1 cellular context compared by ENCODE assay signal in genomic region chr6:43496370-43497128, GRCh38.
TF ChIP-seq lines count a peak whose summit lies in the region.

No MANE protein-coding gene starts in this region.

TF ChIP-seq in K562, 482 proteins besides CTCF, POLR2A, EP300 and RAD21 (continued from another document and continues in another):
- no peak for TF ChIP-seq FOXP4 (CRISPR knock-in tag; IDR thresholded peaks at IDR 0.05; ENCODE audit: borderline replicate concordance)
- TF ChIP-seq ZNF24 (IDR thresholded peaks at IDR 0.05): no peak
- 0 out of 2 replicates have a peak, but pooled peaks have one; percentile 25 for TF ChIP-seq XRCC5 (IDR thresholded peaks at IDR 0.05; ENCODE audit: low read depth, low read length)
- TF ChIP-seq ZNF277 (CRISPR knock-in tag; IDR thresholded peaks at IDR 0.05; ENCODE audit: borderline replicate concordance): no peak
- TF ChIP-seq ZNF311 (CRISPR knock-in tag; IDR thresholded peaks at IDR 0.05): no peak
- no peak for TF ChIP-seq HDAC6 (IDR thresholded peaks at IDR 0.05; ENCODE audit: low read depth, low read length)
- TF ChIP-seq ZNF184 (CRISPR knock-in tag; IDR thresholded peaks at IDR 0.05): no peak
- TF ChIP-seq ZNF174 (CRISPR knock-in tag; IDR thresholded peaks at IDR 0.05): no peak
- no peak for TF ChIP-seq SPI1 (IDR thresholded peaks at IDR 0.05; ENCODE audit: borderline replicate concordance, low read depth, low read length)
- TF ChIP-seq NFXL1 (CRISPR knock-in tag; IDR thresholded peaks at IDR 0.05): no peak
- no peak for TF ChIP-seq E2F5 (CRISPR knock-in tag; IDR thresholded peaks at IDR 0.05)
- TF ChIP-seq ZNF586 (CRISPR knock-in tag; conservative IDR thresholded peaks at IDR 0.05): no peak
- no peak for TF ChIP-seq CTCFL (IDR thresholded peaks at IDR 0.05; ENCODE audit: borderline replicate concordance, insufficient read depth, low read depth, low read length, poor library complexity, severe bottlenecking)
- no peak for TF ChIP-seq ZNF780A (CRISPR knock-in tag; IDR thresholded peaks at IDR 0.05)
- peak; percentile 6; the same call in 1 of the 2 replicates for TF ChIP-seq JUND (IDR thresholded peaks at IDR 0.05; ENCODE audit: borderline replicate concordance, low read depth, low read length)
- TF ChIP-seq JUND (tag; IDR thresholded peaks at IDR 0.05; ENCODE audit: borderline replicate concordance, low read depth, low read length): no peak
- TF ChIP-seq FOXO4 (CRISPR knock-in tag; IDR thresholded peaks at IDR 0.05): no peak
- no peak for TF ChIP-seq ZC3H4 (CRISPR knock-in tag; IDR thresholded peaks at IDR 0.05; ENCODE audit: borderline replicate concordance)
- TF ChIP-seq GATAD2A (IDR thresholded peaks at IDR 0.05): no peak
- no peak for TF ChIP-seq ETV1 (tag; conservative IDR thresholded peaks at IDR 0.05; ENCODE audit: low read depth)
- TF ChIP-seq MYNN (IDR thresholded peaks at IDR 0.05): peak; percentile 36; the same call in 1 of the 2 replicates
- TF ChIP-seq MYNN (CRISPR knock-in tag; IDR thresholded peaks at IDR 0.05): no peak
- no peak for TF ChIP-seq TEAD2 (tag; IDR thresholded peaks at IDR 0.05)
- TF ChIP-seq SIX5 (IDR thresholded peaks at IDR 0.05; ENCODE audit: borderline replicate concordance in 1 of 2, insufficient read depth in 1 of 2, low read depth in 1 of 2, low read length in 2 of 2): no peak
- no peak for TF ChIP-seq NCOA6 (IDR thresholded peaks at IDR 0.05)
- TF ChIP-seq TAF15 (IDR thresholded peaks at IDR 0.05; ENCODE audit: low read depth, low read length): no peak
- TF ChIP-seq FIP1L1 (IDR thresholded peaks at IDR 0.05; ENCODE audit: low read depth, low read length, poor library complexity, severe bottlenecking): no peak
- no peak for TF ChIP-seq TSHZ1 (CRISPR knock-in tag; IDR thresholded peaks at IDR 0.05)
- TF ChIP-seq ZNF41 (CRISPR knock-in tag; conservative IDR thresholded peaks at IDR 0.05): no peak
- no peak for TF ChIP-seq BACH1 (tag; IDR thresholded peaks at IDR 0.05)
- no peak for TF ChIP-seq RBM15 (IDR thresholded peaks at IDR 0.05; ENCODE audit: insufficient read depth, low read length)
- TF ChIP-seq STAT5A (IDR thresholded peaks at IDR 0.05; ENCODE audit: borderline replicate concordance, low read length): no peak
- TF ChIP-seq POLR2B (IDR thresholded peaks at IDR 0.05; ENCODE audit: low read depth, partially characterized antibody): no peak
- peak; percentile 65 for TF ChIP-seq ZBTB7A (IDR thresholded peaks at IDR 0.05; ENCODE audit: borderline replicate concordance, control insufficient read depth, low read depth, low read length)
- no peak for TF ChIP-seq XRCC4 (IDR thresholded peaks at IDR 0.05; ENCODE audit: extremely low read depth, insufficient read depth, insufficient read length)
- TF ChIP-seq TFAP4 (CRISPR knock-in tag; IDR thresholded peaks at IDR 0.05; ENCODE audit: borderline replicate concordance): peak; percentile 44; the same call in 1 of the 2 replicates
- no peak for TF ChIP-seq ZNF57 (CRISPR knock-in tag; IDR thresholded peaks at IDR 0.05)
- no peak for TF ChIP-seq ARID3B (CRISPR knock-in tag; IDR thresholded peaks at IDR 0.05; ENCODE audit: borderline replicate concordance)
- TF ChIP-seq ZNF134 (CRISPR knock-in tag; conservative IDR thresholded peaks at IDR 0.05): no peak
- TF ChIP-seq SRSF9 (IDR thresholded peaks at IDR 0.05; ENCODE audit: borderline replicate concordance, low read depth, low read length): no peak
- no peak for TF ChIP-seq RBM39 (optimal IDR thresholded peaks at IDR 0.05; ENCODE audit: low read depth, low read length)
- TF ChIP-seq MAX (CRISPR knock-in tag; IDR thresholded peaks at IDR 0.05): no peak
- no peak for TF ChIP-seq ZNF764 (CRISPR knock-in tag; IDR thresholded peaks at IDR 0.05; ENCODE audit: low read depth)
- TF ChIP-seq DLX4 (CRISPR knock-in tag; IDR thresholded peaks at IDR 0.05): no peak
- no peak for TF ChIP-seq KAT7 (CRISPR knock-in tag; IDR thresholded peaks at IDR 0.05; ENCODE audit: borderline replicate concordance)
- TF ChIP-seq CBFA2T3 (IDR thresholded peaks at IDR 0.05): 0 out of 2 replicates have a peak, but pooled peaks have one; percentile 20
- TF ChIP-seq PML (IDR thresholded peaks at IDR 0.05; ENCODE audit: low read length): no peak
- TF ChIP-seq HMG20B (CRISPR knock-in tag; IDR thresholded peaks at IDR 0.05): no peak
- no peak for TF ChIP-seq FOXK1 (CRISPR knock-in tag; IDR thresholded peaks at IDR 0.05; ENCODE audit: borderline replicate concordance)
- no peak for TF ChIP-seq ZNF274 (IDR thresholded peaks at IDR 0.05; ENCODE audit: borderline replicate concordance, low read depth, low read length)
- no peak for TF ChIP-seq RFX5 (IDR thresholded peaks at IDR 0.05; ENCODE audit: low read depth, low read length)
- TF ChIP-seq FOXA3 (CRISPR knock-in tag; conservative IDR thresholded peaks at IDR 0.05 in 1 of 2, IDR thresholded peaks at IDR 0.05 in 1 of 2): no peak
- TF ChIP-seq TAF9B (IDR thresholded peaks at IDR 0.05; ENCODE audit: partially characterized antibody): no peak
- no peak for TF ChIP-seq NR3C1 (CRISPR knock-in tag; IDR thresholded peaks at IDR 0.05)
- no peak for TF ChIP-seq KDM1A (IDR thresholded peaks at IDR 0.05)
- TF ChIP-seq POLR2H (tag; IDR thresholded peaks at IDR 0.05; ENCODE audit: low read depth): no peak
- TF ChIP-seq RBM25 (IDR thresholded peaks at IDR 0.05; ENCODE audit: low read depth, low read length, severe bottlenecking): no peak
- no peak for TF ChIP-seq JUNB (CRISPR knock-in tag; conservative IDR thresholded peaks at IDR 0.05)
- TF ChIP-seq ELK1 (CRISPR knock-in tag; IDR thresholded peaks at IDR 0.05): no peak
- TF ChIP-seq COPS2 (conservative IDR thresholded peaks at IDR 0.05): no peak
- TF ChIP-seq KAT2B (IDR thresholded peaks at IDR 0.05; ENCODE audit: low read depth, low read length): no peak
